ENCODE assay signal across 8 cellular contexts in the genomic region with DNA sequence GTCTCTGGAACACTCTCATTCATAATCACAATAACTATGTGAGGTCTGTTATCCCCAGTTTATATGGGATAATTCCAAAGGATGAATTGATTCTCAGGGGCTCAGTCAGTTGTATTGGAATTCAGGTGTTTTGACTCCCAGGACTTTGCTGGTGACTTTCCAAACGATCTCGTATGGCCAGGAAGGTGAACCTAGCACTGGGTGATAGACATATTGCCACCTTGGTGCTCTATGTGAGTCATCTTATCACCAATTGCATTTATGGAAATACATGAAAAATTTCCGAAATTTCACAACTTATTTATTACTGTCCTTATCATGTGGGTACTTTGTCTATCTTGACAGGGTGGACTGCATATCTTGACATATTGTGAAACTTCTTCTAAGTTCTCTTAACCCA.
"Had no signal": no experiment of that assay in that cellular context is flagged by ENCODE, and none has a peak within 500 bp of the region (broad histone marks: within the 10 kb centered on the region; RNA-seq: fewer than 3 reads in every experiment).

No MANE protein-coding gene starts in this region.

- H3K36me3 Mint-ChIP-seq: IgD-negative memory B cell had no signal

- H3K27ac Mint-ChIP-seq: HFFc6, IgD-negative memory B cell had no signal

- H3K27me3 Mint-ChIP-seq: IgD-negative memory B cell had no signal

- H3K4me1 ChIP-seq: HAP-1 had no signal

- H3K4me3 ChIP-seq: GM23248, HAP-1 had no signal

- H3K9me3 ChIP-seq: HAP-1 had no signal

- H3K4me3 Mint-ChIP-seq: HFFc6, IgD-negative memory B cell had no signal

- H3K4me1 Mint-ChIP-seq: IgD-negative memory B cell had no signal

- H3K27ac ChIP-seq: GM23248, HL-60 had no signal

- H3K36me3 ChIP-seq: HAP-1 had no signal

- ATAC-seq: HCT116, HepG2 had no signal

- DNase-seq: GM23248, GOT3, HFFc6 had no signal
